Comparison of ENCODE assay signal across 8 cellular contexts in genomic region chr18:79644006-79644665, GRCh38. TPM values are rescaled to one million over a fixed set of nuclear protein-coding genes. Genes with fewer than 3 reads are reported as not detected.
DNase-seq lines count a peak whose midpoint lies in the region; ATAC-seq and TF ChIP-seq lines count a peak whose summit lies in the region.

No MANE protein-coding gene starts in this region.

- H3K36me3 ChIP-seq in lower lobe of right lung = no peaks in the 10 kb centered on the region

- H3K27ac ChIP-seq in 22Rv1 (no peak overlapping the region), coronary artery (no peak overlapping the region), lower lobe of right lung (no peak overlapping the region)

- ATAC-seq in HG03025 (IDR thresholded peaks at IDR 0.05; ENCODE audit: low FRiP score, unreplicated experiment) (peak; percentile 79), lower lobe of right lung (peak; percentile 89 to 92)

- no peaks in the 10 kb centered on the region for H3K9me3 ChIP-seq in lower lobe of right lung

- H3K27me3 ChIP-seq in lower lobe of right lung (ENCODE audit: low read depth) = peaks cover 4% of the 10 kb centered on the region

- TF ChIP-seq CTCF in 22Rv1 (IDR thresholded peaks at IDR 0.05) (peak; percentile 96), GM13976 (IDR thresholded peaks at IDR 0.05; ENCODE audit: borderline replicate concordance, control extremely low read depth, extremely low read depth, insufficient read depth, missing control alignments) (peak; percentile 89), coronary artery (IDR thresholded peaks at IDR 0.05) (peak; percentile 96), lower lobe of right lung (IDR thresholded peaks at IDR 0.05) (peak; percentile 98)

- DNase-seq in GM13976 (ENCODE audit: low spot score) = peak; percentile 93
- DNase-seq in NCI-H2196 (lab: John Stamatoyannopoulos, UW; ENCODE audit: unreplicated experiment) = peak; percentile 88
- peak; percentile 84 for DNase-seq in activated CD4-positive, alpha-beta T cell treated with anti-CD3 and anti-CD28 coated beads for 48 hours
- no peak for DNase-seq in coronary artery (ENCODE audit: low spot score)
- peak; percentile 73 for DNase-seq in lower lobe of right lung
- peak; percentile 36 for DNase-seq in stimulated activated CD8-positive, alpha-beta memory T cell treated with anti-CD3 and anti-CD28 coated beads, Interleukin-15, amount 100 ng/mL, for 1 hour (ENCODE audit: low read depth)

- no peak overlapping the region for H3K4me3 ChIP-seq in coronary artery
- no peak overlapping the region for H3K4me3 ChIP-seq in lower lobe of right lung

- intact Hi-C loops in lower lobe of right lung (cut with DNase I) = loop anchor here (10.0 kb wide), 1 partner anchor 259 kb away; no protein-coding TSS in a partner anchor

- in situ Hi-C loops in GM13976 (cut with MboI; ENCODE audit: low sequenced_read_pairs, unreplicated experiment) = loop anchor here (5.0 to 10.0 kb wide), 2 partner anchors 109 to 262 kb away; no protein-coding TSS in a partner anchor

- H3K4me1 ChIP-seq in lower lobe of right lung = peaks cover 21% of the 10 kb centered on the region

RNA-seq across cellular contexts. Expression of gene CTDP1, which starts 35.5 kb away (rescaled TPM):
- 25.2 TPM for total RNA-seq in lower lobe of right lung
